ENCODE assay signal across 8 cellular contexts in genomic region chr22:39148727-39149535, GRCh38. TPM values are rescaled to one million over a fixed set of nuclear protein-coding genes. Genes with fewer than 3 reads are reported as not detected.
DNase-seq lines count a peak whose midpoint lies in the region; ATAC-seq lines count a peak whose summit lies in the region.

No MANE protein-coding gene starts in this region.

- no peak overlapping the region for H3K4me3 ChIP-seq in H7 (ENCODE audit: insufficient read depth, low read depth, low read length)

- H3K27me3 ChIP-seq in H7 (ENCODE audit: control insufficient read depth, insufficient read depth, low read length) = peaks cover 16% of the 10 kb centered on the region

- H3K36me3 ChIP-seq in H7 (replicated peaks; ENCODE audit: control insufficient read depth, insufficient read depth, low read length) = no peaks in the 10 kb centered on the region; the same call in 1 of the 2 replicates

- ATAC-seq in left cardiac atrium = no peak
- ATAC-seq in GM18907 (IDR thresholded peaks at IDR 0.05; ENCODE audit: unreplicated experiment) = no peak

- DNase-seq in H7 (peak; percentile 93), activated T-cell treated with anti-CD3 and anti-CD28 coated beads for 24 hours (ENCODE audit: low read depth) (peak; percentile 52), left cardiac atrium (peak; percentile 75), KBM-7 (no peak), NCI-H2029 treated with DMSO at 0.1 percent for 48 hours (lab: John Stamatoyannopoulos, UW) (no peak), NOMO-1 treated with dmso at 0.1 percent for 144 hours (lab: John Stamatoyannopoulos, UW; ENCODE audit: unreplicated experiment) (no peak)
- peak; percentile 67 to 75 for DNase-seq in stimulated activated CD4-positive, alpha-beta T cell treated with anti-CD3 and anti-CD28 coated beads, Interleukin-2, amount 100 ng/mL, for 24 hours

- in situ Hi-C loops in KBM-7 (cut with MboI; ENCODE audit: low pct_unique_long_range_greater_than_20kb, low sequenced_read_pairs) = no loop called here

- intact Hi-C loops in left cardiac atrium (cut with DNase I) = no loop called here

RNA-seq across cellular contexts. Expression of gene CBX7, which starts 3.5 kb away (rescaled TPM):
- 4.5 and 5.4 TPM in 2 replicates for total RNA-seq in H7 (2014; rRNA removed; shearing (Covaris generic))
- 10 to 100 TPM; 54.5 to 63.7 TPM for total RNA-seq in left cardiac atrium

RNA-seq across cellular contexts. Expression of gene APOBEC3H, which starts 51.9 kb away (rescaled TPM):
- total RNA-seq in H7 (2014; rRNA removed; shearing (Covaris generic)) = 0.52 TPM in 1 of 2 replicates, not detected in the other
- total RNA-seq in left cardiac atrium = under 1 TPM in 1 of 2 donors, not detected in 1; 0.35 TPM

Comparison
In these comparisons a context has a peak if more than half of its experiments do, and no peak if none do; other contexts are left out.
1. DNase-seq: peak in H7 (single experiment), activated T-cell treated with anti-CD3 and anti-CD28 coated beads for 24 hours (single experiment), left cardiac atrium (single experiment) and stimulated activated CD4-positive, alpha-beta T cell treated with anti-CD3 and anti-CD28 coated beads, Interleukin-2, amount 100 ng/mL, for 24 hours (2 of 2); none in KBM-7 (single experiment), NCI-H2029 treated with DMSO at 0.1 percent for 48 hours (single experiment) and NOMO-1 treated with dmso at 0.1 percent for 144 hours (single experiment).